ENCODE assay signal across 16 cellular contexts in genomic region chr22:28608546-28608945, GRCh38.
"Had no signal": no experiment of that assay in that cellular context is flagged by ENCODE, and none has a peak within 500 bp of the region (broad histone marks: within the 10 kb centered on the region; RNA-seq: fewer than 3 reads in every experiment).

No MANE protein-coding gene starts in this region.

- DNase-seq: activated CD4-positive, alpha-beta T cell treated with anti-CD3 and anti-CD28 coated beads, Interleukin-2, amount 10 ng/mL, durations not matched to agents 24 days and 14 days; activated CD4-positive, CD25-positive, alpha-beta regulatory T cell; activated CD8-positive, alpha-beta memory T cell treated with anti-CD3 and anti-CD28 coated beads, Interleukin-2, amount 50 U/mL, for 48 hours; activated naive CD8-positive, alpha-beta T cell treated with anti-CD3 and anti-CD28 coated beads for 36 hours; amygdala; effector memory CD4-positive, alpha-beta T cell; heart right ventricle; islet precursor cell; spleen had no signal

- H3K36me3 ChIP-seq: heart right ventricle, spleen had no signal

- H3K27me3 Mint-ChIP-seq: brain had no signal

- H3K4me1 Mint-ChIP-seq: activated CD4-positive, alpha-beta T cell treated with anti-CD3 and anti-CD28 coated beads, Interleukin-2, amount 10 ng/mL, durations not matched to agents 24 days and 14 days; activated naive CD8-positive, alpha-beta T cell treated with anti-CD3 and anti-CD28 coated beads for 36 hours; central memory CD8-positive, alpha-beta T cell had no signal

- H3K27ac Mint-ChIP-seq: activated CD4-positive, alpha-beta T cell treated with anti-CD3 and anti-CD28 coated beads, Interleukin-2, amount 10 ng/mL, durations not matched to agents 24 days and 14 days; activated naive CD8-positive, alpha-beta T cell treated with anti-CD3 and anti-CD28 coated beads for 36 hours; T-helper 1 cell treated with Interleukin-12 subunit alpha and Interleukin-12 subunit beta and Interleukin-4 antibody, amounts not matched to agents 30 μg/mL and 1 μg/mL, for 36 hours had no signal

- H3K27ac ChIP-seq: epithelial cell of prostate, spleen had no signal

- H3K9me3 Mint-ChIP-seq: activated CD4-positive, alpha-beta T cell treated with anti-CD3 and anti-CD28 coated beads, Interleukin-2, amount 10 ng/mL, durations not matched to agents 24 days and 14 days; activated naive CD8-positive, alpha-beta T cell treated with anti-CD3 and anti-CD28 coated beads for 36 hours; central memory CD8-positive, alpha-beta T cell; T-helper 1 cell treated with Interleukin-12 subunit alpha and Interleukin-12 subunit beta and Interleukin-4 antibody, amounts not matched to agents 30 μg/mL and 1 μg/mL, for 36 hours had no signal

- H3K4me3 Mint-ChIP-seq: activated CD4-positive, alpha-beta T cell treated with anti-CD3 and anti-CD28 coated beads, Interleukin-2, amount 10 ng/mL, durations not matched to agents 24 days and 14 days; activated naive CD8-positive, alpha-beta T cell treated with anti-CD3 and anti-CD28 coated beads for 36 hours; central memory CD8-positive, alpha-beta T cell; nephron; T-helper 1 cell treated with Interleukin-12 subunit alpha and Interleukin-12 subunit beta and Interleukin-4 antibody, amounts not matched to agents 30 μg/mL and 1 μg/mL, for 36 hours had no signal

- ATAC-seq: heart right ventricle, sciatic nerve had no signal

- H3K9me3 ChIP-seq: spleen had no signal

- H3K27me3 ChIP-seq: heart right ventricle had no signal

- H3K36me3 Mint-ChIP-seq: activated naive CD8-positive, alpha-beta T cell treated with anti-CD3 and anti-CD28 coated beads for 36 hours had no signal

- H3K4me1 ChIP-seq: spleen had no signal

- H3K4me3 ChIP-seq: coronary artery, heart right ventricle, spleen had no signal
